ENCODE assay signal across 8 cellular contexts in genomic region chr14:20632448-20632830, GRCh38. TPM values are rescaled to one million over a fixed set of nuclear protein-coding genes. Genes with fewer than 3 reads are reported as not detected.
DNase-seq lines count a peak whose midpoint lies in the region; ATAC-seq and TF ChIP-seq lines count a peak whose summit lies in the region.

No MANE protein-coding gene starts in this region.

- peak overlapping the region; percentile 75 for H3K27ac Mint-ChIP-seq in endodermal cell

- H3K9me3 ChIP-seq in BLaER1 = peaks cover 29% of the 10 kb centered on the region
- no peaks in the 10 kb centered on the region for H3K9me3 ChIP-seq in endodermal cell (ENCODE audit: control insufficient read depth, low read length)
- H3K9me3 ChIP-seq in psoas muscle = no peaks in the 10 kb centered on the region

- H3K9me3 Mint-ChIP-seq in endodermal cell = peaks cover 4% of the 10 kb centered on the region

- intact Hi-C loops in psoas muscle (cut with DNase I) = loop anchor here in 1 of 2 donors (5.0 kb wide), 1 partner anchor 50 kb away; the partner anchor contains the start of gene RNASE4

- H3K36me3 Mint-ChIP-seq in endodermal cell (ENCODE audit: low read depth) = no peaks in the 10 kb centered on the region

- peak overlapping the region; percentile 75 for H3K4me3 Mint-ChIP-seq in endodermal cell

- H3K4me1 ChIP-seq in BLaER1 = peaks cover 23% of the 10 kb centered on the region
- H3K4me1 ChIP-seq in endodermal cell (ENCODE audit: control insufficient read depth, insufficient read depth, low read length) = peaks cover 5% of the 10 kb centered on the region
- peaks cover 12% of the 10 kb centered on the region for H3K4me1 ChIP-seq in psoas muscle

- H4K20me1 ChIP-seq in BLaER1 = peaks cover 26% of the 10 kb centered on the region; the same call in 1 of the 2 replicates

- peak; percentile 21 for ATAC-seq in GM19455 (IDR thresholded peaks at IDR 0.05; ENCODE audit: unreplicated experiment)
- peak in 2 of 4 donors; percentile 8 to 24 for ATAC-seq in psoas muscle

- H3K36me3 ChIP-seq in BLaER1 = no peaks in the 10 kb centered on the region
- H3K36me3 ChIP-seq in endodermal cell (ENCODE audit: control insufficient read depth, insufficient read depth, low read length) = no peaks in the 10 kb centered on the region
- H3K36me3 ChIP-seq in psoas muscle (ENCODE audit: insufficient read depth in 1 of 2, low read depth in 1 of 2) = no peaks in the 10 kb centered on the region

- H3K4me3 ChIP-seq in BLaER1 (peak overlapping the region; percentile 58), NB4 (ENCODE audit: low read depth, low read length) (peak overlapping the region; percentile 72), endodermal cell (ENCODE audit: low read length) (peak overlapping the region; percentile 94), psoas muscle (peak overlapping the region; percentile 49)

- peaks cover 51% of the 10 kb centered on the region for H3K27me3 Mint-ChIP-seq in endodermal cell (ENCODE audit: insufficient read depth)

- TF ChIP-seq CTCF in NB4 (IDR thresholded peaks at IDR 0.05; ENCODE audit: low read depth, low read length) (no peak), endodermal cell (conservative IDR thresholded peaks at IDR 0.05) (no peak), psoas muscle (IDR thresholded peaks at IDR 0.05) (no peak)

- H3K4me1 Mint-ChIP-seq in endodermal cell = peaks cover 12% of the 10 kb centered on the region

- H3K4me2 ChIP-seq in BLaER1 = peak overlapping the region; percentile 81

- DNase-seq in NB4 (ENCODE audit: low read depth) (peak; percentile 50), endodermal cell (peak; percentile 77), psoas muscle (no peak), hypothalamus (lab: John Stamatoyannopoulos, UW) (no peak), middle frontal gyrus (ENCODE audit: extremely low spot score, low spot score) (no peak)
- no peak for DNase-seq in stimulated activated CD4-positive, alpha-beta T cell treated with anti-CD3 and anti-CD28 coated beads, Interleukin-1b, Interleukin-23, amount 100 ng/mL, for 48 hours

- peaks cover 72% of the 10 kb centered on the region for H3K27me3 ChIP-seq in BLaER1
- no peaks in the 10 kb centered on the region for H3K27me3 ChIP-seq in endodermal cell (ENCODE audit: control insufficient read depth, insufficient read depth, low read length, poor library complexity, severe bottlenecking)
- H3K27me3 ChIP-seq in psoas muscle (ENCODE audit: insufficient read depth in 3 of 3, low read length in 2 of 3) = peaks cover 0 to 85% (median 16%) of the 10 kb centered on the region in 3 donors

- no peak overlapping the region for H3K9ac ChIP-seq in BLaER1
- H3K9ac ChIP-seq in endodermal cell (ENCODE audit: extremely low read depth, low read length, poor library complexity, severe bottlenecking) = peak overlapping the region; percentile 41

- no peak for TF ChIP-seq POLR2A in NB4 (IDR thresholded peaks at IDR 0.05; ENCODE audit: extremely low read depth, insufficient read length)

- WGBS in endodermal cell (ENCODE audit: insufficient coverage in 1 of 2, insufficient read length in 1 of 2), 2 experiments = 0 to 1% methylated on average over 15 to 19 of the region's 19 CpGs
- 2% methylated on average over 19 of the region's 19 CpGs for WGBS in psoas muscle, 3 donors

- H3K27ac ChIP-seq in BLaER1 (no peak overlapping the region), endodermal cell (ENCODE audit: low read depth, low read length) (no peak overlapping the region), psoas muscle (no peak overlapping the region)

RNA-seq across cellular contexts. Expression of gene OR6S1, which starts 9.1 kb away (rescaled TPM):
- not detected for total RNA-seq in endodermal cell
- polyA plus RNA-seq in endodermal cell (2013, experiment 1 of 2) = not detected
- not detected for polyA plus RNA-seq in endodermal cell (2013, experiment 2 of 2)
- total RNA-seq in psoas muscle = not detected
- not detected for polyA plus RNA-seq in psoas muscle

RNA-seq across cellular contexts. Expression of gene RNASE12, which starts 41.3 kb away (rescaled TPM):
- total RNA-seq in endodermal cell (not detected), psoas muscle (not detected)
- polyA plus RNA-seq in endodermal cell (2013, experiment 1 of 2) = not detected
- polyA plus RNA-seq in endodermal cell (2013, experiment 2 of 2) = not detected
- not detected for polyA plus RNA-seq in psoas muscle

RNA-seq across cellular contexts. Expression of gene RNASE11, which starts 44.6 kb away (rescaled TPM):
- total RNA-seq in endodermal cell (not detected), psoas muscle (not detected)
- not detected for polyA plus RNA-seq in endodermal cell (2013, experiment 1 of 2)
- not detected for polyA plus RNA-seq in endodermal cell (2013, experiment 2 of 2)
- polyA plus RNA-seq in psoas muscle = not detected

RNA-seq across cellular contexts. Expression of gene RNASE4, which starts 51.9 kb away (rescaled TPM):
- total RNA-seq in endodermal cell (1 to 10 TPM in 1 of 2 donors, under 1 TPM in 1; 0.73 to 1.6 TPM), psoas muscle (10 to 100 TPM in 1 of 4 donors, 1 to 10 TPM in 2, under 1 TPM in 1; 0.77 to 11.1 (median 4.2) TPM)
- polyA plus RNA-seq in endodermal cell (2013, experiment 1 of 2) = 2.6 TPM
- polyA plus RNA-seq in endodermal cell (2013, experiment 2 of 2) = 4.6 TPM
- 10 to 100 TPM in 1 of 3 donors, 1 to 10 TPM in 2; 7.6 to 10.7 (median 8.6) TPM for polyA plus RNA-seq in psoas muscle

RNA-seq across cellular contexts. Expression of gene ANG, which starts 56.1 kb away (rescaled TPM):
- total RNA-seq in endodermal cell = 1 to 10 TPM; 2.6 to 3.4 TPM
- 6.4 TPM for polyA plus RNA-seq in endodermal cell (2013, experiment 1 of 2)
- polyA plus RNA-seq in endodermal cell (2013, experiment 2 of 2) = 4.8 TPM
- total RNA-seq in psoas muscle = 1 to 10 TPM; 1.3 to 6.5 (median 1.8) TPM
- 1 to 10 TPM; 3.5 to 4.8 (median 3.5) TPM for polyA plus RNA-seq in psoas muscle

Comparison
In these comparisons a context has a peak if more than half of its experiments do, and no peak if none do; other contexts are left out.
1. DNase-seq: peak in NB4 (single experiment) and endodermal cell (single experiment); none in psoas muscle (0 of 2), stimulated activated CD4-positive, alpha-beta T cell treated with anti-CD3 and anti-CD28 coated beads, Interleukin-1b, Interleukin-23, amount 100 ng/mL, for 48 hours (single experiment), hypothalamus (0 of 51) and middle frontal gyrus (single experiment).
2. Peak in every context shown above with its lines, with median percentiles within 50 percentile points of each other: H3K4me3 ChIP-seq.